1 cellular context compared by ENCODE assay signal in genomic region chr18:58360324-58360723, GRCh38.
TF ChIP-seq lines count a peak whose summit lies in the region.

No MANE protein-coding gene starts in this region.

TF ChIP-seq in neural cell, 6 proteins besides CTCF, POLR2A, EP300 and RAD21 (continued from another document):
- no peak for TF ChIP-seq REST (IDR thresholded peaks at IDR 0.05; ENCODE audit: borderline replicate concordance)
